Comparison of ENCODE assay signal across 20 cellular contexts in genomic region chr4:126318376-126318775, GRCh38.
DNase-seq lines count a peak whose midpoint lies in the region; ATAC-seq and TF ChIP-seq lines count a peak whose summit lies in the region.
"Had no signal": no experiment of that assay in that cellular context is flagged by ENCODE, and none has a peak within 500 bp of the region (broad histone marks: within the 10 kb centered on the region; RNA-seq: fewer than 3 reads in every experiment).

No MANE protein-coding gene starts in this region.

- H3K4me1 ChIP-seq in A673 (ENCODE audit: insufficient read depth, low read length, poor library complexity, severe bottlenecking), result no peaks in the 10 kb centered on the region
- H3K4me1 ChIP-seq in SJCRH30, result no peaks in the 10 kb centered on the region
- H3K4me1 ChIP-seq: BLaER1 treated with 17β-estradiol and CSF1 and Interleukin-3, amounts not matched to agents 10 nM and 100 nM had no signal

- H3K36me3 ChIP-seq in A673 (ENCODE audit: insufficient read depth, low read length, poor library complexity, severe bottlenecking) (no peaks in the 10 kb centered on the region), SJCRH30 (no peaks in the 10 kb centered on the region)
- H3K36me3 ChIP-seq: BLaER1 treated with 17β-estradiol and CSF1 and Interleukin-3, amounts not matched to agents 10 nM and 100 nM had no signal

- no peak overlapping the region for H3K27ac ChIP-seq in A673 (ENCODE audit: low read depth, low read length, poor library complexity, severe bottlenecking)
- peak overlapping the region; percentile 26 for H3K27ac ChIP-seq in SJCRH30
- H3K27ac ChIP-seq: BLaER1 treated with 17β-estradiol and CSF1 and Interleukin-3, amounts not matched to agents 10 nM and 100 nM; PC-9; RWPE1 had no signal

- no peaks in the 10 kb centered on the region for H3K27me3 ChIP-seq in A673 (replicated peaks; ENCODE audit: insufficient read depth, low read depth, low read length, poor library complexity)
- H3K27me3 ChIP-seq in SJCRH30, result no peaks in the 10 kb centered on the region
- H3K27me3 ChIP-seq: BLaER1 treated with 17β-estradiol and CSF1 and Interleukin-3, amounts not matched to agents 10 nM and 100 nM had no signal

- TF ChIP-seq CTCF in A673 (conservative IDR thresholded peaks at IDR 0.05; ENCODE audit: low read depth, low read length), result no peak
- TF ChIP-seq CTCF in activated CD8-positive, alpha-beta T cell treated with anti-CD3 and anti-CD28 coated beads for 36 hours (IDR thresholded peaks at IDR 0.05), result no peak

- no peaks in the 10 kb centered on the region for H3K36me3 Mint-ChIP-seq in activated CD8-positive, alpha-beta T cell treated with anti-CD3 and anti-CD28 coated beads for 36 hours (ENCODE audit: low read depth)
- H3K36me3 Mint-ChIP-seq: CD8-positive, alpha-beta T cell had no signal

- BruUV-seq in A673 (replicated peaks; lab: Mats Ljungman, UMichigan), result no TSS peak

- H3K9me3 ChIP-seq in A673 (ENCODE audit: low read depth, low read length, poor library complexity, severe bottlenecking) (no peaks in the 10 kb centered on the region), SJCRH30 (replicated peaks) (no peaks in the 10 kb centered on the region)
- H3K9me3 ChIP-seq: BLaER1 treated with 17β-estradiol and CSF1 and Interleukin-3, amounts not matched to agents 10 nM and 100 nM had no signal

- H3K4me3 ChIP-seq in A673 (ENCODE audit: low read depth, low read length, poor library complexity, severe bottlenecking) (no peak overlapping the region), SJCRH30 (no peak overlapping the region)
- H3K4me3 ChIP-seq: BLaER1 treated with 17β-estradiol and CSF1 and Interleukin-3, amounts not matched to agents 10 nM and 100 nM; PC-9 had no signal

- no peak overlapping the region for H3K27ac Mint-ChIP-seq in activated CD8-positive, alpha-beta T cell treated with anti-CD3 and anti-CD28 coated beads for 36 hours
- H3K27ac Mint-ChIP-seq: CD8-positive, alpha-beta T cell; HFFc6; T-helper 1 cell treated with Interleukin-12 subunit alpha and Interleukin-12 subunit beta and Interleukin-4 antibody, amounts not matched to agents 30 μg/mL and 1 μg/mL, for 36 hours had no signal

- no peaks in the 10 kb centered on the region for H3K4me1 Mint-ChIP-seq in activated CD8-positive, alpha-beta T cell treated with anti-CD3 and anti-CD28 coated beads for 36 hours (ENCODE audit: low read depth)

- H3K4me3 Mint-ChIP-seq in activated CD8-positive, alpha-beta T cell treated with anti-CD3 and anti-CD28 coated beads for 36 hours, result no peak overlapping the region
- H3K4me3 Mint-ChIP-seq: CD8-positive, alpha-beta T cell; HFFc6; T-helper 1 cell treated with Interleukin-12 subunit alpha and Interleukin-12 subunit beta and Interleukin-4 antibody, amounts not matched to agents 30 μg/mL and 1 μg/mL, for 36 hours had no signal

- CTCF ChIA-PET in A673 (lab: Charles Lee), result no interaction called here
- CTCF ChIA-PET in activated CD8-positive, alpha-beta T cell treated with anti-CD3 and anti-CD28 coated beads for 36 hours (lab: Charles Lee), result no interaction called here

- POLR2A ChIA-PET in A673 (lab: Charles Lee; ENCODE audit: low non-redundant PET), result no interaction called here
- POLR2A ChIA-PET in activated CD8-positive, alpha-beta T cell treated with anti-CD3 and anti-CD28 coated beads for 36 hours (lab: Charles Lee), result no interaction called here

- DNase-seq in A673 (ENCODE audit: low spot score), result peak; percentile 33
- DNase-seq in DMS 273 (lab: John Stamatoyannopoulos, UW; ENCODE audit: unreplicated experiment), result peak; percentile 88
- DNase-seq in NCI-H446 (lab: John Stamatoyannopoulos, UW), result peak; percentile 34 to 92
- DNase-seq in SJCRH30, result peak; percentile 28 to 66
- no peak for DNase-seq in cardiac septum (ENCODE audit: low spot score)
- DNase-seq in EL, result no peak
- no peak for DNase-seq in activated CD8-positive, alpha-beta T cell treated with anti-CD3 and anti-CD28 coated beads for 36 hours
- DNase-seq: Calu3; CD8-positive, alpha-beta T cell; DMS79 treated with DMSO at 0.1 percent for 48 hours; HFFc6; KBM-7; NCI-H1436 treated with DMSO at 0.1 percent for 48 hours; NCI-H2107; PC-9; SIG-M5 had no signal

- intact Hi-C loops in A673 (cut with micrococcal nuclease; ENCODE audit: unreplicated experiment) (no loop called here), cardiac septum (cut with DNase I) (no loop called here)
- intact Hi-C loops in activated CD8-positive, alpha-beta T cell treated with anti-CD3 and anti-CD28 coated beads for 36 hours (cut with micrococcal nuclease), result no loop called here

- H3K27me3 Mint-ChIP-seq in activated CD8-positive, alpha-beta T cell treated with anti-CD3 and anti-CD28 coated beads for 36 hours, result no peaks in the 10 kb centered on the region

- ATAC-seq in activated CD8-positive, alpha-beta T cell treated with anti-CD3 and anti-CD28 coated beads for 36 hours, result no peak
- ATAC-seq: CD8-positive, alpha-beta T cell; HepG2 had no signal

- peaks cover 2% of the 10 kb centered on the region for H3K9me3 Mint-ChIP-seq in activated CD8-positive, alpha-beta T cell treated with anti-CD3 and anti-CD28 coated beads for 36 hours
- H3K9me3 Mint-ChIP-seq: HFFc6; T-helper 1 cell treated with Interleukin-12 subunit alpha and Interleukin-12 subunit beta and Interleukin-4 antibody, amounts not matched to agents 30 μg/mL and 1 μg/mL, for 36 hours had no signal

Comparison
In these comparisons a context has a peak if more than half of its experiments do, and no peak if none do; other contexts are left out.
1. DNase-seq: peak in A673 (single experiment), DMS 273 (single experiment), NCI-H446 (2 of 2) and SJCRH30 (2 of 2); none in cardiac septum (single experiment), EL (single experiment) and activated CD8-positive, alpha-beta T cell treated with anti-CD3 and anti-CD28 coated beads for 36 hours (single experiment).